30 cellular contexts compared by ENCODE assay signal in the genomic region with DNA sequence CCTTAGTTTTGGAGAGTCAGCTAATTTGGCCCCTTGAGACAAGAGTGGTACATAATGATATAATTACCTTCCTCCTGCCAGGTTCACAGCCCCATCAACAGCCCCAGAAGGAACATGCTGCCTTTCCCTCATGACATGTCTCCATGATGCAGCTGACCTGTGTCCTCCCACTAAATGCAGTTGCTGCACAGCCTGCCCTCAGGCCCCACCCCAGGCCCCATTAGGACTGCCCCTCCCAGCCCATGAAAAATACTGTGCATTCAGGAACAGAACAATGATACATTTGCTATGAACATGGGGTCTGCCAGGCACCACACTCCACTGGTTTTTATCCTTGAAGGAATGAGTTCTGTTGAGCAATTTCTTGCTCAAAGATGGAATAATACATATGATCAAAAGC.
"Had no signal": no experiment of that assay in that cellular context is flagged by ENCODE, and none has a peak within 500 bp of the region (broad histone marks: within the 10 kb centered on the region; RNA-seq: fewer than 3 reads in every experiment).

No MANE protein-coding gene starts in this region.

- H3K27me3 ChIP-seq: neural progenitor cell, neutrophil, ovary, right atrium auricular region, right lobe of liver, testis, thyroid gland, transverse colon, upper lobe of left lung, vagina had no signal

- H3K4me3 ChIP-seq: lower lobe of right lung, neural progenitor cell, ovary, right atrium auricular region, right lobe of liver, smooth muscle cell, stomach, testis, thyroid gland, transverse colon, upper lobe of left lung, vagina had no signal

- H3K9me3 ChIP-seq: lower lobe of right lung, neutrophil, ovary, right atrium auricular region, right lobe of liver, stomach, testis, thyroid gland, transverse colon, upper lobe of left lung, vagina had no signal

- DNase-seq: hypothalamus; immature natural killer cell; lower lobe of right lung; mammary epithelial cell; mesendoderm; naive B cell; natural killer cell; nephron progenitor cell; occipital lobe; ovary; right lobe of liver; stimulated activated CD4-positive, alpha-beta T cell treated with anti-CD3 and anti-CD28 coated beads, Interleukin-1b, Interleukin-23, amount 100 ng/mL, for 48 hours; stimulated activated CD4-positive, alpha-beta T cell treated with anti-CD3 and anti-CD28 coated beads, Interleukin-2, amount 100 ng/mL, for 48 hours; stimulated activated CD4-positive, alpha-beta T cell treated with anti-CD3 and anti-CD28 coated beads, Interleukin-4, amount 100 ng/mL, for 4 hours; stimulated activated CD8-positive, alpha-beta memory T cell treated with anti-CD3 and anti-CD28 coated beads, Interleukin-4, amount 100 ng/mL, for 48 hours; stimulated activated naive CD8-positive, alpha-beta T cell treated with anti-CD3 and anti-CD28 coated beads, Interleukin-15, Interleukin-2, amounts not matched to agents 100 U/mL and 50 U/mL, for 24 hours; stomach; testis; thyroid gland; upper lobe of left lung had no signal

- H3K9ac ChIP-seq: neural progenitor cell had no signal

- H3K9me3 Mint-ChIP-seq: immature natural killer cell; mesothelial cell of epicardium; naive B cell; natural killer cell; nephron progenitor cell; stimulated activated memory B cell treated with anti-CD40 and anti-IgM and Interleukin-4, amounts not matched to agents 10 μg/mL and 1 μg/mL and 100 μg/mL, for 72 hours had no signal

- H3K27ac Mint-ChIP-seq: immature natural killer cell; mesothelial cell of epicardium; natural killer cell; nephron progenitor cell; neural progenitor cell; progenitor cell of endocrine pancreas; stimulated activated memory B cell treated with anti-CD40 and anti-IgM and Interleukin-4, amounts not matched to agents 10 μg/mL and 1 μg/mL and 100 μg/mL, for 72 hours had no signal

- H3K27ac ChIP-seq: lower lobe of right lung, neural progenitor cell, neutrophil, ovary, right atrium auricular region, right lobe of liver, stomach, testis, thyroid gland, transverse colon, upper lobe of left lung, vagina had no signal

- H3K4me1 ChIP-seq: lower lobe of right lung, neural progenitor cell, right atrium auricular region, stomach, testis, thyroid gland, transverse colon, vagina had no signal

- H3K36me3 ChIP-seq: lower lobe of right lung, neural progenitor cell, neutrophil, ovary, right atrium auricular region, right lobe of liver, stomach, thyroid gland, transverse colon, upper lobe of left lung, vagina had no signal

- H3K4me1 Mint-ChIP-seq: immature natural killer cell; natural killer cell; neural progenitor cell; stimulated activated memory B cell treated with anti-CD40 and anti-IgM and Interleukin-4, amounts not matched to agents 10 μg/mL and 1 μg/mL and 100 μg/mL, for 72 hours had no signal

- H3K36me3 Mint-ChIP-seq: immature natural killer cell; mesothelial cell of epicardium; naive B cell; natural killer cell; neural progenitor cell; stimulated activated memory B cell treated with anti-CD40 and anti-IgM and Interleukin-4, amounts not matched to agents 10 μg/mL and 1 μg/mL and 100 μg/mL, for 72 hours had no signal

- ATAC-seq: left lobe of liver; lower lobe of right lung; natural killer cell; right lobe of liver; stimulated activated memory B cell treated with anti-CD40 and anti-IgM and Interleukin-4, amounts not matched to agents 10 μg/mL and 1 μg/mL and 100 μg/mL, for 72 hours; stimulated activated naive CD8-positive, alpha-beta T cell treated with anti-CD3 and anti-CD28 coated beads, Interleukin-15, Interleukin-2, amounts not matched to agents 100 U/mL and 50 U/mL, for 24 hours had no signal

- H3K4me3 Mint-ChIP-seq: immature natural killer cell; mesothelial cell of epicardium; naive B cell; natural killer cell; nephron progenitor cell; neural progenitor cell; stimulated activated memory B cell treated with anti-CD40 and anti-IgM and Interleukin-4, amounts not matched to agents 10 μg/mL and 1 μg/mL and 100 μg/mL, for 72 hours had no signal
